8 cellular contexts compared by ENCODE assay signal in genomic region chr21:29145354-29145782, GRCh38. TPM values are rescaled to one million over a fixed set of nuclear protein-coding genes. Genes with fewer than 3 reads are reported as not detected.
A peak's percentile ranks its signal among the peaks of the same experiment; 100 is the strongest.
DNase-seq lines count a peak whose midpoint lies in the region; ATAC-seq and TF ChIP-seq lines count a peak whose summit lies in the region.

No MANE protein-coding gene starts in this region.

- H3K9me3 Mint-ChIP-seq in mesothelial cell of epicardium, result no peaks in the 10 kb centered on the region
- H3K9me3 Mint-ChIP-seq in effector memory CD8-positive, alpha-beta T cell, result no peaks in the 10 kb centered on the region

- DNase-seq in AG04450 (ENCODE audit: low read depth, low spot score) (peak; percentile 73), IMR-90 (peak; percentile 95), cardiac fibroblast (ENCODE audit: low read depth in 2 of 2) (peak; percentile 88 to 96), mesothelial cell of epicardium (ENCODE audit: low spot score in 2 of 2, unreplicated experiment in 2 of 2) (no peak), NCI-H2107 treated with DMSO at 0.1 percent for 48 hours (lab: John Stamatoyannopoulos, UW; ENCODE audit: unreplicated experiment) (no peak), NCI-H1048 (lab: John Stamatoyannopoulos, UW) (no peak)
- no peak for DNase-seq in effector memory CD8-positive, alpha-beta T cell

- H4K91ac ChIP-seq in IMR-90 (ENCODE audit: insufficient read depth, low read depth, low read length), result peak overlapping the region; percentile 60

- peak overlapping the region; percentile 96 for H3K23ac ChIP-seq in IMR-90 (ENCODE audit: low read depth, low read length)

- peak overlapping the region; percentile 84 for H3K14ac ChIP-seq in IMR-90 (replicated peaks; ENCODE audit: low read depth, low read length)

- intact Hi-C loops in IMR-90 (cut with micrococcal nuclease), result loop anchor here (5.0 kb wide), 1 partner anchor 53 kb away; no protein-coding TSS in a partner anchor

- peak overlapping the region; percentile 62 for H3K4me2 ChIP-seq in IMR-90 (ENCODE audit: low read depth, low read length)

- H2AK9ac ChIP-seq in IMR-90 (replicated peaks; ENCODE audit: low read depth, low read length, poor library complexity), result no peak overlapping the region

- no peak overlapping the region for H3K9ac ChIP-seq in IMR-90 (ENCODE audit: low read depth, low read length)

- H2BK5ac ChIP-seq in IMR-90 (ENCODE audit: low read depth, low read length, poor library complexity, severe bottlenecking), result peak overlapping the region; percentile 92

- H3K79me1 ChIP-seq in IMR-90 (ENCODE audit: low read depth in 1 of 2, low read length in 2 of 2), result peaks cover 0 to 23% of the 10 kb centered on the region in 2 experiments; a peak in 2 of 4 replicates

- peaks cover 6% of the 10 kb centered on the region for H3K4me1 Mint-ChIP-seq in mesothelial cell of epicardium
- no peaks in the 10 kb centered on the region for H3K4me1 Mint-ChIP-seq in effector memory CD8-positive, alpha-beta T cell (ENCODE audit: low read depth in 2 of 2)

- no TSS peak for BruUV-seq in IMR-90 (replicated peaks; lab: Mats Ljungman, UMichigan)

- no peak for TF ChIP-seq CTCF in AG04450 (IDR thresholded peaks at IDR 0.05; ENCODE audit: low read depth, low read length)
- TF ChIP-seq CTCF in IMR-90 (conservative IDR thresholded peaks at IDR 0.05; ENCODE audit: low read depth, low read length), result no peak
- TF ChIP-seq CTCF in cardiac fibroblast (IDR thresholded peaks at IDR 0.05; ENCODE audit: low read depth, low read length), result no peak
- TF ChIP-seq CTCF in mesothelial cell of epicardium (IDR thresholded peaks at IDR 0.05; ENCODE audit: unreplicated experiment), result no peak

- H3K4ac ChIP-seq in IMR-90 (ENCODE audit: low read depth, low read length), result peak overlapping the region; percentile 90

- H3K9me1 ChIP-seq in IMR-90 (ENCODE audit: insufficient read depth, low read length), result peaks cover 14% of the 10 kb centered on the region

- peak overlapping the region; percentile 27; the same call in 1 of the 2 replicates for H2AK5ac ChIP-seq in IMR-90 (ENCODE audit: low read depth, low read length)

- in situ Hi-C loops in IMR-90 (cut with MboI; ENCODE audit: low sequenced_read_pairs), result no loop called here

- peak overlapping the region; percentile 26; the same call in 1 of the 3 replicates for H2BK15ac ChIP-seq in IMR-90 (ENCODE audit: low read depth, low read length)

- H3K27ac ChIP-seq in AG04450 (ENCODE audit: low read depth, low read length) (peak overlapping the region; percentile 68), IMR-90 (ENCODE audit: insufficient read depth, low read length) (peak overlapping the region; percentile 21)

- no peak overlapping the region for H3K56ac ChIP-seq in IMR-90 (ENCODE audit: extremely low read depth, insufficient read depth, low read length)

- H3K4me1 ChIP-seq in IMR-90 (ENCODE audit: control insufficient read depth, insufficient read depth, low read length), result peaks cover 19% of the 10 kb centered on the region

- H2BK20ac ChIP-seq in IMR-90 (ENCODE audit: low read depth, low read length), result peak overlapping the region; percentile 98

- H4K8ac ChIP-seq in IMR-90 (ENCODE audit: low read depth in 2 of 2, low read length in 2 of 2), result peak overlapping the region; percentile 1 to 73; a peak in 2 of 4 replicates

- H3K27me3 ChIP-seq in AG04450 (ENCODE audit: control insufficient read depth, insufficient read depth, low read length) (no peaks in the 10 kb centered on the region), IMR-90 (ENCODE audit: control insufficient read depth, insufficient read depth, low read length) (no peaks in the 10 kb centered on the region)

- H4K5ac ChIP-seq in IMR-90 (ENCODE audit: low read depth, low read length), result peak overlapping the region; percentile 32; the same call in 1 of the 2 replicates

- H3K4me3 ChIP-seq in AG04450 (ENCODE audit: low read depth, low read length) (no peak overlapping the region), IMR-90 (ENCODE audit: insufficient read depth, low read depth, low read length) (no peak overlapping the region), cardiac fibroblast (replicated peaks in 1 of 2; ENCODE audit: low read depth in 2 of 2, low read length in 2 of 2) (no peak overlapping the region)

- 0% methylated on average over 3 of the region's 5 CpGs; no CpG with 5 or more reads in 1 of the 2 experiments for WGBS in IMR-90 (ENCODE audit: extremely low coverage in 2 of 2, insufficient read length in 1 of 2), 2 experiments

- no peaks in the 10 kb centered on the region for H3K36me3 ChIP-seq in IMR-90 (ENCODE audit: control insufficient read depth, insufficient read depth, low read length)

- H2BK120ac ChIP-seq in IMR-90 (ENCODE audit: low read depth, low read length), result peak overlapping the region; percentile 93

- no peaks in the 10 kb centered on the region for H3K9me3 ChIP-seq in AG04450 (ENCODE audit: control insufficient read depth, insufficient read depth, low read length)
- H3K9me3 ChIP-seq in IMR-90 (ENCODE audit: control insufficient read depth, insufficient read depth, low read length), result no peaks in the 10 kb centered on the region

- TF ChIP-seq RAD21 in IMR-90 (IDR thresholded peaks at IDR 0.05; ENCODE audit: low read length), result no peak

- peak overlapping the region; percentile 21 for H3K27ac Mint-ChIP-seq in mesothelial cell of epicardium
- H3K27ac Mint-ChIP-seq in effector memory CD8-positive, alpha-beta T cell, result no peak overlapping the region

- no peaks in the 10 kb centered on the region for H4K20me1 ChIP-seq in IMR-90 (ENCODE audit: insufficient read depth, low read length)

- POLR2A ChIA-PET in AG04450 (lab: Yijun Ruan, JAX), result interaction anchor here (0.6 to 2.0 kb wide), 9 partner anchors 15 to 155 kb away, joined by 3 to 11 read pairs (median 4); partner anchors contain the start of genes BACH1, MAP3K7CL and RWDD2B
- POLR2A ChIA-PET in IMR-90 (lab: Charles Lee; ENCODE audit: unreplicated experiment), result interaction anchor here (0.6 kb wide), 1 partner anchor 156 kb away, joined by 3 read pairs; no protein-coding TSS in a partner anchor

- no peak overlapping the region for H3K4me3 Mint-ChIP-seq in mesothelial cell of epicardium
- H3K4me3 Mint-ChIP-seq in effector memory CD8-positive, alpha-beta T cell, result no peak overlapping the region

- H3K27me3 Mint-ChIP-seq in mesothelial cell of epicardium (ENCODE audit: low read depth), result no peaks in the 10 kb centered on the region
- no peaks in the 10 kb centered on the region for H3K27me3 Mint-ChIP-seq in effector memory CD8-positive, alpha-beta T cell

- dilution Hi-C loops in IMR-90 (cut with HindIII; ENCODE audit: low sequenced_read_pairs, unreplicated experiment), result no loop called here

- H3K36me3 Mint-ChIP-seq in mesothelial cell of epicardium, result no peaks in the 10 kb centered on the region
- H3K36me3 Mint-ChIP-seq in effector memory CD8-positive, alpha-beta T cell (ENCODE audit: insufficient read depth), result no peaks in the 10 kb centered on the region

- peak overlapping the region; percentile 71 for H2AFZ ChIP-seq in IMR-90 (replicated peaks; ENCODE audit: low read length, poor library complexity)

- TF ChIP-seq POLR2A in IMR-90 (IDR thresholded peaks at IDR 0.05; ENCODE audit: low read depth, low read length), result no peak

- H3K18ac ChIP-seq in IMR-90 (ENCODE audit: low read depth, low read length), result peak overlapping the region; percentile 48; the same call in 1 of the 2 replicates

- CTCF ChIA-PET in AG04450 (lab: Charles Lee), result interaction anchor here (1.0 to 2.2 kb wide), 4 partner anchors 9 to 226 kb away, joined by 3 to 10 read pairs (median 3); no protein-coding TSS in a partner anchor
- CTCF ChIA-PET in IMR-90 (lab: Yijun Ruan, JAX), result interaction anchor here (0.6 to 0.9 kb wide), 2 partner anchors 19 to 44 kb away, joined by 3 to 6 read pairs; no protein-coding TSS in a partner anchor

- ATAC-seq in IMR-90 (ENCODE audit: low read depth), result peak; percentile 73
- no peak for ATAC-seq in GM18870 (IDR thresholded peaks at IDR 0.05; ENCODE audit: unreplicated experiment)
- ATAC-seq in effector memory CD8-positive, alpha-beta T cell (replicated peaks), result no peak

TF ChIP-seq in IMR-90, 13 proteins besides CTCF, POLR2A, EP300 and RAD21:
- no peak for TF ChIP-seq RCOR1 (IDR thresholded peaks at IDR 0.05; ENCODE audit: insufficient replicate concordance, low read length)
- TF ChIP-seq MAFK (IDR thresholded peaks at IDR 0.05; ENCODE audit: low read depth, low read length), result peak; percentile 24; the same call in 1 of the 2 replicates
- TF ChIP-seq FOS (IDR thresholded peaks at IDR 0.05; ENCODE audit: low read depth, low read length), result peak; percentile 90
- no peak for TF ChIP-seq ELK1 (IDR thresholded peaks at IDR 0.05; ENCODE audit: borderline replicate concordance, low read depth, low read length)

RNA-seq across cellular contexts. Expression of gene MAP3K7CL, which starts 14.9 kb away (rescaled TPM):
- polyA plus RNA-seq in AG04450 (2011; rRNA removed) (11.0 and 11.1 TPM in 2 replicates), IMR-90 (2012; rRNA removed) (21.8 and 22.3 TPM in 2 replicates)
- 9.6 and 11.8 TPM in 2 replicates for polyA minus RNA-seq in AG04450 (2011; rRNA and poly(A)+ RNA removed)
- total RNA-seq in IMR-90 (2012; rRNA removed) (21.0 and 25.3 TPM in 2 replicates), mesothelial cell of epicardium (0.13 to 0.49 TPM (median 0.34 TPM) in 3 replicates)
- 10.0 and 17.0 TPM in 2 replicates for polyA plus RNA-seq in IMR-90 (2012; cell fraction: cytosol; rRNA removed)
- 7.6 and 12.0 TPM in 2 replicates for polyA plus RNA-seq in IMR-90 (2012; cell fraction: nucleus; rRNA removed; ENCODE audit: low replicate concordance)

Comparison
In these comparisons a context has a peak if more than half of its experiments do, and no peak if none do; other contexts are left out.
1. DNase-seq: peak in AG04450 (single experiment), IMR-90 (single experiment) and cardiac fibroblast (2 of 2); none in mesothelial cell of epicardium (0 of 2), effector memory CD8-positive, alpha-beta T cell (0 of 3), NCI-H2107 treated with DMSO at 0.1 percent for 48 hours (single experiment) and NCI-H1048 (single experiment).
2. RNA of gene MAP3K7CL, which starts 14.9 kb away (total RNA-seq): 21.0 to 25.3 TPM in IMR-90; 0.13 to 0.49 TPM in mesothelial cell of epicardium; every median in the first group is over 10 times any median in the second.